Comparison of ENCODE assay signal across 27 cellular contexts in the genomic region with DNA sequence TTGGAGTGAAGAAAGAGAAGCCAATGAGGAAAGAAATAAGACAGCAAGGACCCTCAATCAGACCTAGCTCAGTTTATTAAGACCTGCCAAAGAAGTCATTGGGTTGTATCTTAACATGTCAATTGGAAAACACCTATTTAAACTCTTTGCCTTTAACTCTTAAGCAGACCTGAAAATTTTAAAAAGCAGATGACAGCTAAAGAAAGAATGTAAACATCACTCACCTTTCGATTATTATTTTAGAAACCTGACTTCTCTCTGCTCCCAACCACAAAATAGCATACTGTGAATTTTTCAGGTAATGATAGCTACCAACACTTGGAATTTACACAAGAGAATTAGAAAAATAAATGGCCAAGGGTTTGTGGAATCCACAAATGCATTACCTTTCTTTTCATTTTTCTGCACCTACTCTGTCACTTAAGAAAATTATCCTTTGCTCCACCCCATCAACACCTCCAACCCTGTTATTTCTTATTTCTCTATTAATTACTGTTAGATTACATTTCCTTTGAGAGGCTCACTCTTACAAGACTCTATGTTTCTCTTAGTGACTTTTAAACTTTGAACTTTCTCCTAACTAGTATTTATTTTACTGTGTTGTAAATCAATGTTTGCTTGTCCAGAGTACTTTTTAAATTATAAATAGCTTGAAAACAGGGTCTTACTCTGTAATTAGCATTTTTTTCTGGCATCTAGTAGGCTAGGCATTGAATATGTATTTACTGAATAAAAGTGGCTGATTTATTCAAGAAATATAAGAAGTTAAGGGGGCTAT. TPM values are rescaled to one million over a fixed set of nuclear protein-coding genes. Genes with fewer than 3 reads are reported as not detected.
DNase-seq lines count a peak whose midpoint lies in the region; ATAC-seq and TF ChIP-seq lines count a peak whose summit lies in the region.
"Had no signal": no experiment of that assay in that cellular context is flagged by ENCODE, and none has a peak within 500 bp of the region (broad histone marks: within the 10 kb centered on the region; RNA-seq: fewer than 3 reads in every experiment).

No MANE protein-coding gene starts in this region.

- peak overlapping the region in 1 of 2 donors; percentile 42 for H3K9ac ChIP-seq in liver (ENCODE audit: low read depth in 1 of 2, low read length in 2 of 2)
- H3K9ac ChIP-seq: BLaER1 treated with 17β-estradiol and CSF1 and Interleukin-3, amounts not matched to agents 10 nM and 100 nM; GM23248; KMS-11 had no signal

- intact Hi-C loops in A673 (cut with micrococcal nuclease; ENCODE audit: unreplicated experiment), result no loop called here

- POLR2A ChIA-PET in A673 (lab: Charles Lee; ENCODE audit: low non-redundant PET) (no interaction called here), RWPE1 (lab: Yijun Ruan, JAX; ENCODE audit: low non-redundant PET) (no interaction called here)

- no peak for TF ChIP-seq RAD21 in liver (IDR thresholded peaks at IDR 0.05)

- CTCF ChIA-PET in A673 (lab: Charles Lee) (no interaction called here), RWPE1 (lab: Yijun Ruan, JAX) (interaction anchor here (0.7 to 1.1 kb wide), 2 partner anchors 20 to 131 kb away, joined by 4 to 7 read pairs; no protein-coding TSS in a partner anchor)

- DNase-seq in A673 (ENCODE audit: low spot score), result no peak
- peak; percentile 8 for DNase-seq in RWPE1 (ENCODE audit: low spot score)
- DNase-seq in foreskin keratinocyte, result peak; percentile 49 to 59
- DNase-seq in GM03348 (ENCODE audit: low spot score), result no peak
- DNase-seq in SKM-1 (lab: John Stamatoyannopoulos, UW; ENCODE audit: unreplicated experiment), result no peak
- DNase-seq: AML-193; CD4-positive, alpha-beta T cell; GM23248; H9; HFFc6; NCI-H1048; NCI-H1417 treated with DMSO at 0.1 percent for 48 hours; NCI-H1694 treated with DMSO at 0.1 percent for 48 hours; NCI-H2081 treated with DMSO at 0.1 percent for 48 hours; NCI-H446; NCI-H524 treated with DMSO at 0.1 percent for 48 hours; NCI-H774; NK-92 treated with Interleukin-12 subunit alpha and Interleukin-12 subunit beta, amount 100 ng/mL, for 24 hours; PC-9; RPMI8226; SHP77 treated with DMSO at 0.1 percent for 48 hours had no signal

- TF ChIP-seq CTCF in A673 (conservative IDR thresholded peaks at IDR 0.05; ENCODE audit: low read depth, low read length), result no peak
- no peak for TF ChIP-seq CTCF in RWPE1 (conservative IDR thresholded peaks at IDR 0.05; ENCODE audit: low read depth)
- no peak for TF ChIP-seq CTCF in foreskin keratinocyte (conservative IDR thresholded peaks at IDR 0.05)
- TF ChIP-seq CTCF in liver (IDR thresholded peaks at IDR 0.05; ENCODE audit: low read depth, low read length, missing input control), result no peak

- 39% methylated on average over 1 of the region's 1 CpG for WGBS in liver

- H3K36me3 ChIP-seq in A673 (ENCODE audit: insufficient read depth, low read length, poor library complexity, severe bottlenecking) (no peaks in the 10 kb centered on the region), liver (ENCODE audit: control insufficient read depth in 4 of 4, insufficient read depth in 3 of 4, low read depth in 1 of 4, low read length in 3 of 4) (no peaks in the 10 kb centered on the region)
- H3K36me3 ChIP-seq: BLaER1 treated with 17β-estradiol and CSF1 and Interleukin-3, amounts not matched to agents 10 nM and 100 nM had no signal

- peak; percentile 47 for ATAC-seq in foreskin keratinocyte
- no peak for ATAC-seq in HG03571 (IDR thresholded peaks at IDR 0.05; ENCODE audit: unreplicated experiment)
- no peak for ATAC-seq in HG03039 (IDR thresholded peaks at IDR 0.05; ENCODE audit: unreplicated experiment)

- BruUV-seq in A673 (replicated peaks; lab: Mats Ljungman, UMichigan), result no TSS peak

- H3K27me3 ChIP-seq in A673 (replicated peaks; ENCODE audit: insufficient read depth, low read depth, low read length, poor library complexity) (no peaks in the 10 kb centered on the region), foreskin keratinocyte (no peaks in the 10 kb centered on the region), liver (ENCODE audit: control insufficient read depth in 4 of 4, insufficient read depth in 4 of 4, low read length in 3 of 4) (no peaks in the 10 kb centered on the region)
- H3K27me3 ChIP-seq: BLaER1 treated with 17β-estradiol and CSF1 and Interleukin-3, amounts not matched to agents 10 nM and 100 nM had no signal

- H3K4me1 ChIP-seq in A673 (ENCODE audit: insufficient read depth, low read length, poor library complexity, severe bottlenecking) (peaks cover 19% of the 10 kb centered on the region), foreskin keratinocyte (peaks cover 37% of the 10 kb centered on the region), liver (ENCODE audit: control insufficient read depth in 4 of 4, insufficient read depth in 4 of 4, low read length in 3 of 4) (peaks cover 0 to 40% (median 12%) of the 10 kb centered on the region in 4 donors)
- H3K4me1 ChIP-seq: BLaER1 treated with 17β-estradiol and CSF1 and Interleukin-3, amounts not matched to agents 10 nM and 100 nM had no signal

- H3K4me3 ChIP-seq in A673 (ENCODE audit: low read depth, low read length, poor library complexity, severe bottlenecking), result no peak overlapping the region
- peak overlapping the region in 1 of 3 donors; percentile 12 for H3K4me3 ChIP-seq in liver (ENCODE audit: low read depth in 1 of 3, low read length in 3 of 3)
- H3K4me3 ChIP-seq: BLaER1 treated with 17β-estradiol and CSF1 and Interleukin-3, amounts not matched to agents 10 nM and 100 nM; GM23248; PC-9 had no signal

- H3K27ac ChIP-seq in A673 (ENCODE audit: low read depth, low read length, poor library complexity, severe bottlenecking), result peak overlapping the region; percentile 27
- H3K27ac ChIP-seq in RWPE1, result no peak overlapping the region
- H3K27ac ChIP-seq in foreskin keratinocyte, result peak overlapping the region; percentile 75
- peak overlapping the region in 1 of 2 donors; percentile 57 for H3K27ac ChIP-seq in liver (ENCODE audit: low read depth in 1 of 2, low read length in 2 of 2)
- H3K27ac ChIP-seq: BLaER1 treated with 17β-estradiol and CSF1 and Interleukin-3, amounts not matched to agents 10 nM and 100 nM; GM23248; KMS-11; PC-9 had no signal

- H3K9me3 ChIP-seq in A673 (ENCODE audit: low read depth, low read length, poor library complexity, severe bottlenecking) (no peaks in the 10 kb centered on the region), liver (ENCODE audit: control insufficient read depth in 4 of 4, low read length in 3 of 4) (no peaks in the 10 kb centered on the region)
- H3K9me3 ChIP-seq: BLaER1 treated with 17β-estradiol and CSF1 and Interleukin-3, amounts not matched to agents 10 nM and 100 nM had no signal

TF ChIP-seq in liver, 16 proteins besides CTCF, POLR2A, EP300 and RAD21 (continues in another document):
- TF ChIP-seq, protein P1, sequence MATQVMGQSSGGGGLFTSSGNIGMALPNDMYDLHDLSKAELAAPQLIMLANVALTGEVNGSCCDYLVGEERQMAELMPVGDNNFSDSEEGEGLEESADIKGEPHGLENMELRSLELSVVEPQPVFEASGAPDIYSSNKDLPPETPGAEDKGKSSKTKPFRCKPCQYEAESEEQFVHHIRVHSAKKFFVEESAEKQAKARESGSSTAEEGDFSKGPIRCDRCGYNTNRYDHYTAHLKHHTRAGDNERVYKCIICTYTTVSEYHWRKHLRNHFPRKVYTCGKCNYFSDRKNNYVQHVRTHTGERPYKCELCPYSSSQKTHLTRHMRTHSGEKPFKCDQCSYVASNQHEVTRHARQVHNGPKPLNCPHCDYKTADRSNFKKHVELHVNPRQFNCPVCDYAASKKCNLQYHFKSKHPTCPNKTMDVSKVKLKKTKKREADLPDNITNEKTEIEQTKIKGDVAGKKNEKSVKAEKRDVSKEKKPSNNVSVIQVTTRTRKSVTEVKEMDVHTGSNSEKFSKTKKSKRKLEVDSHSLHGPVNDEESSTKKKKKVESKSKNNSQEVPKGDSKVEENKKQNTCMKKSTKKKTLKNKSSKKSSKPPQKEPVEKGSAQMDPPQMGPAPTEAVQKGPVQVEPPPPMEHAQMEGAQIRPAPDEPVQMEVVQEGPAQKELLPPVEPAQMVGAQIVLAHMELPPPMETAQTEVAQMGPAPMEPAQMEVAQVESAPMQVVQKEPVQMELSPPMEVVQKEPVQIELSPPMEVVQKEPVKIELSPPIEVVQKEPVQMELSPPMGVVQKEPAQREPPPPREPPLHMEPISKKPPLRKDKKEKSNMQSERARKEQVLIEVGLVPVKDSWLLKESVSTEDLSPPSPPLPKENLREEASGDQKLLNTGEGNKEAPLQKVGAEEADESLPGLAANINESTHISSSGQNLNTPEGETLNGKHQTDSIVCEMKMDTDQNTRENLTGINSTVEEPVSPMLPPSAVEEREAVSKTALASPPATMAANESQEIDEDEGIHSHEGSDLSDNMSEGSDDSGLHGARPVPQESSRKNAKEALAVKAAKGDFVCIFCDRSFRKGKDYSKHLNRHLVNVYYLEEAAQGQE (IDR thresholded peaks at IDR 0.05), result peak; percentile 56
- TF ChIP-seq EGR1 (IDR thresholded peaks at IDR 0.05; ENCODE audit: low read depth in 2 of 2), result no peak
- peak; percentile 13 to 42 for TF ChIP-seq RXRA (IDR thresholded peaks at IDR 0.05)
- no peak for TF ChIP-seq NR2F2 (IDR thresholded peaks at IDR 0.05)
- TF ChIP-seq GABPA (IDR thresholded peaks at IDR 0.05 in 1 of 2, conservative IDR thresholded peaks at IDR 0.05 in 1 of 2), result no peak
- peak; percentile 29 for TF ChIP-seq SP1 (IDR thresholded peaks at IDR 0.05)
- TF ChIP-seq, protein P2, sequence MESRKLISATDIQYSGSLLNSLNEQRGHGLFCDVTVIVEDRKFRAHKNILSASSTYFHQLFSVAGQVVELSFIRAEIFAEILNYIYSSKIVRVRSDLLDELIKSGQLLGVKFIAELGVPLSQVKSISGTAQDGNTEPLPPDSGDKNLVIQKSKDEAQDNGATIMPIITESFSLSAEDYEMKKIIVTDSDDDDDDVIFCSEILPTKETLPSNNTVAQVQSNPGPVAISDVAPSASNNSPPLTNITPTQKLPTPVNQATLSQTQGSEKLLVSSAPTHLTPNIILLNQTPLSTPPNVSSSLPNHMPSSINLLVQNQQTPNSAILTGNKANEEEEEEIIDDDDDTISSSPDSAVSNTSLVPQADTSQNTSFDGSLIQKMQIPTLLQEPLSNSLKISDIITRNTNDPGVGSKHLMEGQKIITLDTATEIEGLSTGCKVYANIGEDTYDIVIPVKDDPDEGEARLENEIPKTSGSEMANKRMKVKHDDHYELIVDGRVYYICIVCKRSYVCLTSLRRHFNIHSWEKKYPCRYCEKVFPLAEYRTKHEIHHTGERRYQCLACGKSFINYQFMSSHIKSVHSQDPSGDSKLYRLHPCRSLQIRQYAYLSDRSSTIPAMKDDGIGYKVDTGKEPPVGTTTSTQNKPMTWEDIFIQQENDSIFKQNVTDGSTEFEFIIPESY (IDR thresholded peaks at IDR 0.05), result no peak
- TF ChIP-seq, protein P3, sequence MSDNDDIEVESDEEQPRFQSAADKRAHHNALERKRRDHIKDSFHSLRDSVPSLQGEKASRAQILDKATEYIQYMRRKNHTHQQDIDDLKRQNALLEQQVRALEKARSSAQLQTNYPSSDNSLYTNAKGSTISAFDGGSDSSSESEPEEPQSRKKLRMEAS (IDR thresholded peaks at IDR 0.05), result no peak

RNA-seq across cellular contexts. Expression of a gene that starts 0.8 kb away (rescaled TPM):
- total RNA-seq in A673 (2021) (13.4 and 16.0 TPM in 2 replicates), foreskin keratinocyte (0.81 and 3.7 TPM in 2 replicates), liver (10 to 100 TPM; 14.7 to 63.0 TPM)
- polyA plus RNA-seq in foreskin keratinocyte (0.65 and 2.5 TPM in 2 replicates), liver (10 to 100 TPM in 1 of 2 donors, 1 to 10 TPM in 1; 1.8 to 26.0 TPM)
- total RNA-seq: CD4-positive, alpha-beta T cell; GM23248; H9; HFFc6; PC-9 had no signal
- polyA plus RNA-seq: GM23248, IgD-negative memory B cell had no signal

Comparison
In these comparisons a context has a peak if more than half of its experiments do, and no peak if none do; other contexts are left out.
1. DNase-seq: peak in RWPE1 (single experiment) and foreskin keratinocyte (2 of 2); none in A673 (single experiment), GM03348 (single experiment) and SKM-1 (single experiment).